ENCODE assay signal across 8 cellular contexts in the genomic region with DNA sequence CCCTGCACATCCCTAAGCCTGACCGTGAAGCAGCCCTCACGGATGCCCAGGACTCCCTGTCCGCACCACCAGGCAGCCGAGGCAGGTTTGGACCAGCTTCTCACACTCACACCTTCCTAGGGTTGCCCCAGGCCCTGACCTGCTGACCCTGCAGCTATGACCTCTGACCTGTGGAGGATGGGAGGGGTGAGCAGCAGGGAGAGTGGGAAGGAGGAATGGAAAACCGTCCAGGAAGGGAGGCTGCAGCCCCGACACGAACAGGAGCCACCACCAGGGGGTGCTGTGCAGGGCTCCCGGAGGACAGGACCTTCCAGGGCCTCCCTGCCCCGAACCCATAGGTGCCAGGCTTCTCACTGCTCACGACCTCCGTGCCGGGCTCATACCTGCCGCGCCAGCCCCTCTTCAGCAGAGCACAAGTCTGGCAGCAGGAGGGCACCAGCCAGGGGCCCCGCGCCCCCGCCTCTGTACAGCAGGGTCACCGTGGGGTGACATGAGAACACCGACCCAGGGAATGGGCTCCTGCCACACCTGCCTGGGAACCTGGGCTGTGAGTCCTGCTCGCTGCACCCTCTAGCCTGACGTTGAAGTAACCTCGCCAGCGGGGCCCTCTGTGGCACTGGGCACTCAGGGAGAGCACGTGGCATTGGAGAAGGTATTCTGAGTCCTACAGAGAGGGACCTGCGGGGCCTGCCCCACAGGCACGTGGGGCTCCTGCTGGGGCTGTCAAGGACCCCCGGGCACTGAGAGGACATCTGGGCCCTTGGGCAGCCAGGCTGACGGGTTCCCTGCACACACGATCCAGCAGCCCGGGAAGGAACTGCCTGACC. TPM values are rescaled to one million over a fixed set of nuclear protein-coding genes. Genes with fewer than 3 reads are reported as not detected.
DNase-seq lines count a peak whose midpoint lies in the region; ATAC-seq and TF ChIP-seq lines count a peak whose summit lies in the region.

No MANE protein-coding gene starts in this region.

- CTCF ChIA-PET in HEK293 (lab: Yijun Ruan, JAX): interaction anchor here (0.6 to 1.9 kb wide), 19 partner anchors 9 to 471 kb away, joined by 3 to 16 read pairs (median 4); no protein-coding TSS in a partner anchor

- no peak overlapping the region for H3K4me3 ChIP-seq in HEK293 (ENCODE audit: low read depth, low read length)

- peak in 12 of 14 donors; percentile 5 to 74 (median 42) for DNase-seq in C1 segment of cervical spinal cord (lab: John Stamatoyannopoulos, UW)
- peak; percentile 75 for DNase-seq in activated naive CD4-positive, alpha-beta T cell treated with anti-CD3 and anti-CD28 coated beads, Interleukin-2, amount 50 U/mL, for 16 hours
- DNase-seq in head of caudate nucleus: peak; percentile 47 to 92 (median 79)
- DNase-seq in posterior vena cava (ENCODE audit: low spot score): peak; percentile 93
- DNase-seq in ureter (ENCODE audit: low spot score): peak; percentile 74

- no peaks in the 10 kb centered on the region for H3K4me1 ChIP-seq in HEK293 (ENCODE audit: control insufficient read depth, insufficient read depth, low read length)

- POLR2A ChIA-PET in HEK293 (lab: Yijun Ruan, JAX): interaction anchor here (0.8 to 1.0 kb wide), 2 partner anchors 41 to 65 kb away, joined by 3 read pairs; a partner anchor contains a TSS

- H3K9me3 ChIP-seq in HEK293 (ENCODE audit: control insufficient read depth, insufficient read depth, low read depth, low read length): no peaks in the 10 kb centered on the region

- H3K27ac ChIP-seq in HEK293 (ENCODE audit: extremely low read depth, low read depth, low read length): no peak overlapping the region

- intact Hi-C loops in head of caudate nucleus (cut with DNase I) (loop anchor here (2.0 kb wide), 1 partner anchor 45 kb away; no protein-coding TSS in a partner anchor), posterior vena cava (cut with DNase I) (no loop called here)

- ATAC-seq in SK-N-SH treated with all-trans-retinoic acid at 6 μM for 48 hours (peak; percentile 89), GM18873 (IDR thresholded peaks at IDR 0.05; ENCODE audit: low FRiP score, unreplicated experiment) (no peak)

- peak; percentile 81 for TF ChIP-seq CTCF in HEK293 (tag by site-specific recombination; IDR thresholded peaks at IDR 0.05)

- H3K36me3 ChIP-seq in HEK293 (ENCODE audit: control insufficient read depth in 2 of 2, insufficient read depth in 1 of 2, low read length in 2 of 2): peaks cover 0 to 22% of the 10 kb centered on the region in 2 experiments; a peak in 1 of 3 replicates

TF ChIP-seq in HEK293, 187 proteins besides CTCF, POLR2A, EP300 and RAD21 (continues in another document):
- TF ChIP-seq, protein P1, sequence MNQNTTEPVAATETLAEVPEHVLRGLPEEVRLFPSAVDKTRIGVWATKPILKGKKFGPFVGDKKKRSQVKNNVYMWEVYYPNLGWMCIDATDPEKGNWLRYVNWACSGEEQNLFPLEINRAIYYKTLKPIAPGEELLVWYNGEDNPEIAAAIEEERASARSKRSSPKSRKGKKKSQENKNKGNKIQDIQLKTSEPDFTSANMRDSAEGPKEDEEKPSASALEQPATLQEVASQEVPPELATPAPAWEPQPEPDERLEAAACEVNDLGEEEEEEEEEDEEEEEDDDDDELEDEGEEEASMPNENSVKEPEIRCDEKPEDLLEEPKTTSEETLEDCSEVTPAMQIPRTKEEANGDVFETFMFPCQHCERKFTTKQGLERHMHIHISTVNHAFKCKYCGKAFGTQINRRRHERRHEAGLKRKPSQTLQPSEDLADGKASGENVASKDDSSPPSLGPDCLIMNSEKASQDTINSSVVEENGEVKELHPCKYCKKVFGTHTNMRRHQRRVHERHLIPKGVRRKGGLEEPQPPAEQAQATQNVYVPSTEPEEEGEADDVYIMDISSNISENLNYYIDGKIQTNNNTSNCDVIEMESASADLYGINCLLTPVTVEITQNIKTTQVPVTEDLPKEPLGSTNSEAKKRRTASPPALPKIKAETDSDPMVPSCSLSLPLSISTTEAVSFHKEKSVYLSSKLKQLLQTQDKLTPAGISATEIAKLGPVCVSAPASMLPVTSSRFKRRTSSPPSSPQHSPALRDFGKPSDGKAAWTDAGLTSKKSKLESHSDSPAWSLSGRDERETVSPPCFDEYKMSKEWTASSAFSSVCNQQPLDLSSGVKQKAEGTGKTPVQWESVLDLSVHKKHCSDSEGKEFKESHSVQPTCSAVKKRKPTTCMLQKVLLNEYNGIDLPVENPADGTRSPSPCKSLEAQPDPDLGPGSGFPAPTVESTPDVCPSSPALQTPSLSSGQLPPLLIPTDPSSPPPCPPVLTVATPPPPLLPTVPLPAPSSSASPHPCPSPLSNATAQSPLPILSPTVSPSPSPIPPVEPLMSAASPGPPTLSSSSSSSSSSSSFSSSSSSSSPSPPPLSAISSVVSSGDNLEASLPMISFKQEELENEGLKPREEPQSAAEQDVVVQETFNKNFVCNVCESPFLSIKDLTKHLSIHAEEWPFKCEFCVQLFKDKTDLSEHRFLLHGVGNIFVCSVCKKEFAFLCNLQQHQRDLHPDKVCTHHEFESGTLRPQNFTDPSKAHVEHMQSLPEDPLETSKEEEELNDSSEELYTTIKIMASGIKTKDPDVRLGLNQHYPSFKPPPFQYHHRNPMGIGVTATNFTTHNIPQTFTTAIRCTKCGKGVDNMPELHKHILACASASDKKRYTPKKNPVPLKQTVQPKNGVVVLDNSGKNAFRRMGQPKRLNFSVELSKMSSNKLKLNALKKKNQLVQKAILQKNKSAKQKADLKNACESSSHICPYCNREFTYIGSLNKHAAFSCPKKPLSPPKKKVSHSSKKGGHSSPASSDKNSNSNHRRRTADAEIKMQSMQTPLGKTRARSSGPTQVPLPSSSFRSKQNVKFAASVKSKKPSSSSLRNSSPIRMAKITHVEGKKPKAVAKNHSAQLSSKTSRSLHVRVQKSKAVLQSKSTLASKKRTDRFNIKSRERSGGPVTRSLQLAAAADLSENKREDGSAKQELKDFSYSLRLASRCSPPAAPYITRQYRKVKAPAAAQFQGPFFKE (tag by site-specific recombination; IDR thresholded peaks at IDR 0.05; ENCODE audit: borderline replicate concordance): peak; percentile 64; the same call in 1 of the 2 replicates
- TF ChIP-seq ZNF248 (tag by site-specific recombination; IDR thresholded peaks at IDR 0.05) (no peak), ZNF366 (tag by site-specific recombination; conservative IDR thresholded peaks at IDR 0.05) (0 out of 2 replicates have a peak, but pooled peaks have one; percentile 29), KLF8 (tag by site-specific recombination; IDR thresholded peaks at IDR 0.05) (peak; percentile 55), ZNF221 (tag by site-specific recombination; IDR thresholded peaks at IDR 0.05; ENCODE audit: borderline replicate concordance) (no peak)

TF ChIP-seq in SK-N-SH treated with all-trans-retinoic acid at 6 μM for 48 hours, 23 proteins besides CTCF, POLR2A, EP300 and RAD21 (continues in another document):
- TF ChIP-seq ESRRG (CRISPR knock-in tag; IDR thresholded peaks at IDR 0.05): no peak
- TF ChIP-seq, protein P2, sequence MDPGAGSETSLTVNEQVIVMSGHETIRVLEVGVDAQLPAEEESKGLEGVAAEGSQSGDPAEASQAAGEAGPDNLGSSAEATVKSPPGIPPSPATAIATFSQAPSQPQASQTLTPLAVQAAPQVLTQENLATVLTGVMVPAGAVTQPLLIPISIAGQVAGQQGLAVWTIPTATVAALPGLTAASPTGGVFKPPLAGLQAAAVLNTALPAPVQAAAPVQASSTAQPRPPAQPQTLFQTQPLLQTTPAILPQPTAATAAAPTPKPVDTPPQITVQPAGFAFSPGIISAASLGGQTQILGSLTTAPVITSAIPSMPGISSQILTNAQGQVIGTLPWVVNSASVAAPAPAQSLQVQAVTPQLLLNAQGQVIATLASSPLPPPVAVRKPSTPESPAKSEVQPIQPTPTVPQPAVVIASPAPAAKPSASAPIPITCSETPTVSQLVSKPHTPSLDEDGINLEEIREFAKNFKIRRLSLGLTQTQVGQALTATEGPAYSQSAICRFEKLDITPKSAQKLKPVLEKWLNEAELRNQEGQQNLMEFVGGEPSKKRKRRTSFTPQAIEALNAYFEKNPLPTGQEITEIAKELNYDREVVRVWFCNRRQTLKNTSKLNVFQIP (CRISPR knock-in tag; IDR thresholded peaks at IDR 0.05; ENCODE audit: borderline replicate concordance, low read depth): no peak
- no peak for TF ChIP-seq ZFP3 (CRISPR knock-in tag; IDR thresholded peaks at IDR 0.05)
- TF ChIP-seq TOX (CRISPR knock-in tag; IDR thresholded peaks at IDR 0.05; ENCODE audit: borderline replicate concordance): no peak
- no peak for TF ChIP-seq ZC3H10 (CRISPR knock-in tag; IDR thresholded peaks at IDR 0.05)
- no peak for TF ChIP-seq ARNTL (CRISPR knock-in tag; IDR thresholded peaks at IDR 0.05; ENCODE audit: borderline replicate concordance, low read depth)
- TF ChIP-seq ISL1 (CRISPR knock-in tag; IDR thresholded peaks at IDR 0.05): no peak
- TF ChIP-seq, protein P3, sequence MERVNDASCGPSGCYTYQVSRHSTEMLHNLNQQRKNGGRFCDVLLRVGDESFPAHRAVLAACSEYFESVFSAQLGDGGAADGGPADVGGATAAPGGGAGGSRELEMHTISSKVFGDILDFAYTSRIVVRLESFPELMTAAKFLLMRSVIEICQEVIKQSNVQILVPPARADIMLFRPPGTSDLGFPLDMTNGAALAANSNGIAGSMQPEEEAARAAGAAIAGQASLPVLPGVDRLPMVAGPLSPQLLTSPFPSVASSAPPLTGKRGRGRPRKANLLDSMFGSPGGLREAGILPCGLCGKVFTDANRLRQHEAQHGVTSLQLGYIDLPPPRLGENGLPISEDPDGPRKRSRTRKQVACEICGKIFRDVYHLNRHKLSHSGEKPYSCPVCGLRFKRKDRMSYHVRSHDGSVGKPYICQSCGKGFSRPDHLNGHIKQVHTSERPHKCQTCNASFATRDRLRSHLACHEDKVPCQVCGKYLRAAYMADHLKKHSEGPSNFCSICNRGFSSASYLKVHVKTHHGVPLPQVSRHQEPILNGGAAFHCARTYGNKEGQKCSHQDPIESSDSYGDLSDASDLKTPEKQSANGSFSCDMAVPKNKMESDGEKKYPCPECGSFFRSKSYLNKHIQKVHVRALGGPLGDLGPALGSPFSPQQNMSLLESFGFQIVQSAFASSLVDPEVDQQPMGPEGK (CRISPR knock-in tag; IDR thresholded peaks at IDR 0.05; ENCODE audit: borderline replicate concordance): no peak

RNA-seq across cellular contexts. Expression of a gene that starts 37.6 kb away (rescaled TPM):
- total RNA-seq in posterior vena cava: 10 to 100 TPM; 17.2 to 20.4 TPM
- total RNA-seq in ureter: 25.2 TPM

RNA-seq across cellular contexts. Expression of a gene that starts 37.7 kb away (rescaled TPM):
- total RNA-seq in posterior vena cava (10 to 100 TPM; 16.8 to 19.0 TPM), ureter (22.8 TPM)

RNA-seq across cellular contexts. Expression of a gene that starts 41.1 kb away (rescaled TPM):
- 100 to 1,000 TPM in 1 of 2 donors, 10 to 100 TPM in 1; 99.3 to 103 TPM for total RNA-seq in posterior vena cava
- 144 TPM for total RNA-seq in ureter

RNA-seq across cellular contexts. Expression of a gene that starts 57.6 kb away (rescaled TPM):
- total RNA-seq in posterior vena cava (under 1 TPM; 0.43 to 0.56 TPM), ureter (1.8 TPM)

RNA-seq across cellular contexts. Expression of a gene that starts 59.7 kb away (rescaled TPM):
- total RNA-seq in posterior vena cava (1 to 10 TPM in 1 of 2 donors, under 1 TPM in 1; 0.57 to 2.0 TPM), ureter (2.1 TPM)

Comparison
In these comparisons a context has a peak if more than half of its experiments do, and no peak if none do; other contexts are left out.
1. DNase-seq: peak in every context shown above with its lines; median percentile 93 in posterior vena cava; 79 in head of caudate nucleus; 75 in activated naive CD4-positive, alpha-beta T cell treated with anti-CD3 and anti-CD28 coated beads, Interleukin-2, amount 50 U/mL, for 16 hours; 74 in ureter; 42 in C1 segment of cervical spinal cord.